In the genomic region with DNA sequence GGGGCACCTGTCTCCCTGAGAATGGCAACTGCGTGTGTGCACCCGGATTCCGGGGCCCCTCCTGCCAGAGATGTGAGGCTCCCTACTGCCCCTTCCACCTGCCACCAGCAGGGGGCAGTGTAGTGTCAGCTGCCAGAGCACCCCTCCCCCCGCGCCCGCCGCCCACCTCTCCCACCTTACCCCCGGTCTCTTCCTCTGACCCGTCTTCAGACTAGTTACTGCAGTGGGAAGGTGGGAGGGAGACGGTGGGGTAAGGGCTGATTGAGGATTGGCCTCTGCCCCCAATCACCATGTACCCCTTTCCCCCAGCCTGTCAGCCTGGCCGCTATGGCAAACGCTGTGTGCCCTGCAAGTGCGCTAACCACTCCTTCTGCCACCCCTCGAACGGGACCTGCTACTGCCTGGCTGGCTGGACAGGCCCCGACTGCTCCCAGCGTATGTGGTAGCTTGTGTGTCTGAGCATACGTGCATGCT, we compare ENCODE assay signal across 7 cellular contexts. TPM values are rescaled to one million over a fixed set of nuclear protein-coding genes. Genes with fewer than 3 reads are reported as not detected.
DNase-seq lines count a peak whose midpoint lies in the region; ATAC-seq and TF ChIP-seq lines count a peak whose summit lies in the region.

No MANE protein-coding gene starts in this region.

- H3K4me1 ChIP-seq in gastroesophageal sphincter, result peaks cover 0 to 26% (median 0%) of the 10 kb centered on the region in 3 donors

- peak; percentile 92 for TF ChIP-seq CTCF in GM12865 (IDR thresholded peaks at IDR 0.05; ENCODE audit: insufficient read depth, low read depth, low read length, missing control alignments)
- TF ChIP-seq CTCF in gastroesophageal sphincter (IDR thresholded peaks at IDR 0.05), result peak in 3 of 4 experiments; percentile 30 to 87 (median 60)

- H3K36me3 ChIP-seq in gastroesophageal sphincter, result peaks cover 0 to 57% of the 10 kb centered on the region in 2 donors

- H3K27me3 ChIP-seq in gastroesophageal sphincter, result peaks cover 79% of the 10 kb centered on the region

- no peak overlapping the region for H3K4me3 ChIP-seq in GM12865 (ENCODE audit: low read depth, low read length)
- no peak overlapping the region for H3K4me3 ChIP-seq in gastroesophageal sphincter

- DNase-seq in GM12865 (ENCODE audit: low read depth) (peak; percentile 58), NCI-H1694 (lab: John Stamatoyannopoulos, UW) (peak; percentile 68), activated T-cell treated with anti-CD3 and anti-CD28 coated beads for 48 hours (ENCODE audit: low read depth) (peak; percentile 62), OCI-M2 (lab: John Stamatoyannopoulos, UW; ENCODE audit: unreplicated experiment) (no peak)
- peak; percentile 72 for DNase-seq in stimulated activated CD4-positive, alpha-beta T cell treated with anti-CD3 and anti-CD28 coated beads, Interleukin-15, amount 100 ng/mL, for 24 hours

- ATAC-seq in gastroesophageal sphincter, result no peak
- no peak for ATAC-seq in HG03439 (IDR thresholded peaks at IDR 0.05; ENCODE audit: unreplicated experiment)

- WGBS in gastroesophageal sphincter (ENCODE audit: low coverage in 1 of 2), 2 donors, result 67% methylated on average over 1 of the region's 18 CpGs; no CpG with 5 or more reads in 1 of the 2 donors

- H3K27ac ChIP-seq in gastroesophageal sphincter, result no peak overlapping the region

- no peak for TF ChIP-seq EP300 in gastroesophageal sphincter (IDR thresholded peaks at IDR 0.05)

- no peaks in the 10 kb centered on the region for H3K9me3 ChIP-seq in gastroesophageal sphincter

- no peak for TF ChIP-seq POLR2A in gastroesophageal sphincter (IDR thresholded peaks at IDR 0.05)

RNA-seq across cellular contexts. Expression of a gene that starts 10.1 kb away (rescaled TPM):
- under 1 TPM in 1 of 4 donors, not detected in 3; 0.40 TPM for total RNA-seq in gastroesophageal sphincter

RNA-seq across cellular contexts. Expression of a gene that starts 16.8 kb away (rescaled TPM):
- 10 to 100 TPM in 2 of 4 donors, 1 to 10 TPM in 2; 7.0 to 10.7 (median 9.1) TPM for total RNA-seq in gastroesophageal sphincter

RNA-seq across cellular contexts. Expression of a gene that starts 49.7 kb away (rescaled TPM):
- 1 to 10 TPM in 2 of 4 donors, under 1 TPM in 2; 0.23 to 4.4 (median 0.72) TPM for total RNA-seq in gastroesophageal sphincter

RNA-seq across cellular contexts. Expression of a gene that starts 51.4 kb away (rescaled TPM):
- under 1 TPM in 1 of 4 donors, not detected in 3; under 0.01 TPM for total RNA-seq in gastroesophageal sphincter
